8 cellular contexts compared by ENCODE assay signal in the genomic region with DNA sequence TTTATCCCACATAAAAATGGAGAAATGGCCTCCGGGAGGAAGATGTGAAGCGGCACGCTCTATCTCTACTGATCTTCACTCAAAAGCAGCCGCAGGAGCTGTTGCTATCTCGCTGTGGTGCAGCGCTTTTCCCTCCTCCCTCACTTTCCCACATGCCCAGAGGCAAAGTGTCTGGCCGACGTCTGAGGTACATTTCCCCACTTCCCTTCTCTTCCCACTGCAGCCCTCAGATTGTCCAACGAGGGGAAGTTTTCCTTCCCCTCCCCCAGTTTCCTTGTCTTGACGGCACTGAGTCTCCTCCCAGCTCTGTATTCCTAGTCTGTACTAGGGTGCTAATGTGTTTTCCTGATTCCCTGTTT. TPM values are rescaled to one million over a fixed set of nuclear protein-coding genes. Genes with fewer than 3 reads are reported as not detected.
DNase-seq lines count a peak whose midpoint lies in the region; ATAC-seq and TF ChIP-seq lines count a peak whose summit lies in the region.

No MANE protein-coding gene starts in this region.

- peaks cover 63% of the 10 kb centered on the region for H3K27me3 Mint-ChIP-seq in activated T-helper 1 cell treated with anti-CD3 and anti-CD28 coated beads, Interleukin-12 subunit alpha, Interleukin-12 subunit beta, Interleukin-2, Interleukin-4 antibody, amounts not matched to agents 30 ng/mL and 10 ng/mL and 1 ng/mL, durations not matched to agents 14 hours and 24 hours and 36 hours (ENCODE audit: insufficient read depth)

- H4K20me1 ChIP-seq in smooth muscle cell (ENCODE audit: low read depth) (no peaks in the 10 kb centered on the region), PC-9 (ENCODE audit: insufficient read depth) (no peaks in the 10 kb centered on the region)

- H3K9me2 ChIP-seq in PC-9 (ENCODE audit: insufficient read depth), result no peaks in the 10 kb centered on the region

- WGBS in smooth muscle cell (ENCODE audit: low lambda C conversion rate), result 1% methylated on average over 10 of the region's 10 CpGs

- peak overlapping the region; percentile 64 for H3K4me3 Mint-ChIP-seq in activated T-helper 1 cell treated with anti-CD3 and anti-CD28 coated beads, Interleukin-12 subunit alpha, Interleukin-12 subunit beta, Interleukin-2, Interleukin-4 antibody, amounts not matched to agents 30 ng/mL and 10 ng/mL and 1 ng/mL, durations not matched to agents 14 hours and 24 hours and 36 hours

- TF ChIP-seq CTCF in smooth muscle cell (IDR thresholded peaks at IDR 0.05; ENCODE audit: borderline replicate concordance, insufficient read depth, poor library complexity, severe bottlenecking), result no peak
- no peak for TF ChIP-seq CTCF in PC-9 (conservative IDR thresholded peaks at IDR 0.05)

- H3K27ac Mint-ChIP-seq in activated T-helper 1 cell treated with anti-CD3 and anti-CD28 coated beads, Interleukin-12 subunit alpha, Interleukin-12 subunit beta, Interleukin-2, Interleukin-4 antibody, amounts not matched to agents 30 ng/mL and 10 ng/mL and 1 ng/mL, durations not matched to agents 14 hours and 24 hours and 36 hours, result no peak overlapping the region

- CTCF ChIA-PET in PC-9 (lab: Charles Lee), result no interaction called here

- peaks cover 2% of the 10 kb centered on the region for H3K36me3 Mint-ChIP-seq in activated T-helper 1 cell treated with anti-CD3 and anti-CD28 coated beads, Interleukin-12 subunit alpha, Interleukin-12 subunit beta, Interleukin-2, Interleukin-4 antibody, amounts not matched to agents 30 ng/mL and 10 ng/mL and 1 ng/mL, durations not matched to agents 14 hours and 24 hours and 36 hours (ENCODE audit: low read depth)

- peaks cover 32% of the 10 kb centered on the region for H3K27me3 ChIP-seq in smooth muscle cell (ENCODE audit: low read depth)
- H3K27me3 ChIP-seq in PC-9 (ENCODE audit: insufficient read depth, low read depth), result no peaks in the 10 kb centered on the region

- H3K36me3 ChIP-seq in smooth muscle cell (ENCODE audit: low read depth), result no peaks in the 10 kb centered on the region
- no peaks in the 10 kb centered on the region for H3K36me3 ChIP-seq in PC-9 (ENCODE audit: low read depth)

- H3K9me3 Mint-ChIP-seq in activated T-helper 1 cell treated with anti-CD3 and anti-CD28 coated beads, Interleukin-12 subunit alpha, Interleukin-12 subunit beta, Interleukin-2, Interleukin-4 antibody, amounts not matched to agents 30 ng/mL and 10 ng/mL and 1 ng/mL, durations not matched to agents 14 hours and 24 hours and 36 hours, result no peaks in the 10 kb centered on the region

- no peaks in the 10 kb centered on the region for H3K79me2 ChIP-seq in smooth muscle cell (ENCODE audit: low read depth)
- no peaks in the 10 kb centered on the region for H3K79me2 ChIP-seq in PC-9 (ENCODE audit: low read depth)

- peak overlapping the region; percentile 98 for H2AFZ ChIP-seq in smooth muscle cell (ENCODE audit: low read depth)
- H2AFZ ChIP-seq in PC-9, result no peak overlapping the region

- H3K9ac ChIP-seq in smooth muscle cell (ENCODE audit: low read depth), result no peak overlapping the region

- H3F3A ChIP-seq in smooth muscle cell (ENCODE audit: low read depth), result no peaks in the 10 kb centered on the region
- H3F3A ChIP-seq in PC-9 (ENCODE audit: insufficient read depth, low read depth), result no peaks in the 10 kb centered on the region

- H3K4me1 ChIP-seq in smooth muscle cell (ENCODE audit: low read depth), result no peaks in the 10 kb centered on the region
- no peaks in the 10 kb centered on the region for H3K4me1 ChIP-seq in PC-9 (replicated peaks; ENCODE audit: insufficient read depth)

- ATAC-seq in HG02852 (IDR thresholded peaks at IDR 0.05; ENCODE audit: unreplicated experiment) (peak; percentile 12), GM18511 (IDR thresholded peaks at IDR 0.05; ENCODE audit: unreplicated experiment) (no peak)

- BruUV-seq in PC-9 (replicated peaks; lab: Mats Ljungman, UMichigan), result no TSS peak

- POLR2A ChIA-PET in PC-9 (lab: Charles Lee; ENCODE audit: unreplicated experiment), result no interaction called here

- H3K27ac ChIP-seq in smooth muscle cell (ENCODE audit: low read depth), result no peak overlapping the region
- H3K27ac ChIP-seq in PC-9, result no peak overlapping the region

- no peak for DNase-seq in activated T-helper 1 cell treated with anti-CD3 and anti-CD28 coated beads, Interleukin-12 subunit alpha, Interleukin-12 subunit beta, Interleukin-2, Interleukin-4 antibody, amounts not matched to agents 30 ng/mL and 10 ng/mL and 1 ng/mL, durations not matched to agents 14 hours and 24 hours and 36 hours (ENCODE audit: low spot score)
- DNase-seq in iPS DF 4.7 (ENCODE audit: extremely low read depth, low spot score), result peak; percentile 14
- DNase-seq in smooth muscle cell (lab: John Stamatoyannopoulos, UW; ENCODE audit: unreplicated experiment), result no peak
- no peak for DNase-seq in PC-9
- no peak for DNase-seq in DMS153 treated with DMSO at 0.1 percent for 48 hours (lab: John Stamatoyannopoulos, UW; ENCODE audit: unreplicated experiment)
- no peak for DNase-seq in NCI-H1930 (lab: John Stamatoyannopoulos, UW)

- H3K4me2 ChIP-seq in smooth muscle cell, result peak overlapping the region; percentile 99
- no peak overlapping the region for H3K4me2 ChIP-seq in PC-9

- intact Hi-C loops in activated T-helper 1 cell treated with anti-CD3 and anti-CD28 coated beads, Interleukin-12 subunit alpha, Interleukin-12 subunit beta, Interleukin-2, Interleukin-4 antibody, amounts not matched to agents 30 ng/mL and 10 ng/mL and 1 ng/mL, durations not matched to agents 14 hours and 24 hours and 36 hours (cut with micrococcal nuclease), result loop anchor here (5.0 kb wide), 1 partner anchor 104 kb away; no protein-coding TSS in a partner anchor
- intact Hi-C loops in PC-9 (cut with micrococcal nuclease; ENCODE audit: unreplicated experiment), result no loop called here

- H3K9me3 ChIP-seq in smooth muscle cell (replicated peaks; ENCODE audit: low read depth) (no peaks in the 10 kb centered on the region), PC-9 (ENCODE audit: insufficient read depth, low read depth) (no peaks in the 10 kb centered on the region)

- H3K4me3 ChIP-seq in smooth muscle cell (peak overlapping the region; percentile 68), PC-9 (no peak overlapping the region)

- H3K4me1 Mint-ChIP-seq in activated T-helper 1 cell treated with anti-CD3 and anti-CD28 coated beads, Interleukin-12 subunit alpha, Interleukin-12 subunit beta, Interleukin-2, Interleukin-4 antibody, amounts not matched to agents 30 ng/mL and 10 ng/mL and 1 ng/mL, durations not matched to agents 14 hours and 24 hours and 36 hours (ENCODE audit: low read depth), result no peaks in the 10 kb centered on the region

RNA-seq across cellular contexts. Expression of a gene that starts 0.7 kb away (rescaled TPM):
- total RNA-seq in activated T-helper 1 cell treated with anti-CD3 and anti-CD28 coated beads, Interleukin-12 subunit alpha, Interleukin-12 subunit beta, Interleukin-2, Interleukin-4 antibody, amounts not matched to agents 30 ng/mL and 10 ng/mL and 1 ng/mL, durations not matched to agents 14 hours and 24 hours and 36 hours, result not detected in 2 replicates
- total RNA-seq in smooth muscle cell (4.7 and 16.7 TPM in 2 replicates), PC-9 (2021) (not detected in 2 replicates)
- polyA plus RNA-seq in smooth muscle cell, result 2.8 and 2.9 TPM in 2 replicates
